ENCODE assay signal across 11 cellular contexts in genomic region chr9:91178281-91179236, GRCh38.
A peak's percentile ranks its signal among the peaks of the same experiment; 100 is the strongest.
DNase-seq lines count a peak whose midpoint lies in the region; ATAC-seq and TF ChIP-seq lines count a peak whose summit lies in the region.
"Had no signal": no experiment of that assay in that cellular context is flagged by ENCODE, and none has a peak within 500 bp of the region (broad histone marks: within the 10 kb centered on the region; RNA-seq: fewer than 3 reads in every experiment).

No MANE protein-coding gene starts in this region.

- H3K27ac ChIP-seq in RWPE2 (ENCODE audit: poor library complexity, severe bottlenecking) (peak overlapping the region; percentile 84), esophagus muscularis mucosa (replicated peaks in 1 of 4) (no peak overlapping the region), stomach (no peak overlapping the region), brain microvascular endothelial cell (no peak overlapping the region)
- H3K27ac ChIP-seq: gastroesophageal sphincter had no signal

- no peaks in the 10 kb centered on the region for H3K9me3 Mint-ChIP-seq in activated CD4-positive, alpha-beta T cell treated with anti-CD3 and anti-CD28 coated beads, Interleukin-2, amount 10 ng/mL, durations not matched to agents 24 days and 14 days

- TF ChIP-seq CTCF in RWPE2 (IDR thresholded peaks at IDR 0.05; ENCODE audit: poor library complexity, severe bottlenecking) = no peak
- TF ChIP-seq CTCF in esophagus muscularis mucosa (IDR thresholded peaks at IDR 0.05) = no peak
- TF ChIP-seq CTCF in stomach (IDR thresholded peaks at IDR 0.05) = no peak
- TF ChIP-seq CTCF in brain microvascular endothelial cell (IDR thresholded peaks at IDR 0.05; ENCODE audit: low read depth, low read length, missing control alignments) = no peak

- DNase-seq in activated CD4-positive, alpha-beta T cell treated with anti-CD3 and anti-CD28 coated beads, Interleukin-2, amount 10 ng/mL, durations not matched to agents 24 days and 14 days = peak; percentile 55
- no peak for DNase-seq in activated CD4-positive, alpha-beta T cell treated with anti-CD3 and anti-CD28 coated beads for 1 hour
- DNase-seq in RWPE2 (ENCODE audit: low spot score) = no peak
- DNase-seq in esophagus muscularis mucosa (ENCODE audit: extremely low spot score) = peak; percentile 84
- peak; percentile 26 for DNase-seq in stomach
- no peak for DNase-seq in brain microvascular endothelial cell
- DNase-seq: NK-92 treated with Interleukin-12 subunit alpha and Interleukin-12 subunit beta, amount 100 ng/mL, for 24 hours had no signal

- TF ChIP-seq POLR2A in esophagus muscularis mucosa (IDR thresholded peaks at IDR 0.05; ENCODE audit: low read depth) (no peak), stomach (IDR thresholded peaks at IDR 0.05) (no peak)

- H3K9me3 ChIP-seq in RWPE2 (ENCODE audit: severe bottlenecking) (no peaks in the 10 kb centered on the region), esophagus muscularis mucosa (no peaks in the 10 kb centered on the region), stomach (no peaks in the 10 kb centered on the region)
- H3K9me3 ChIP-seq: gastroesophageal sphincter had no signal

- H3K4me3 ChIP-seq in RWPE2 (ENCODE audit: severe bottlenecking) (no peak overlapping the region), esophagus muscularis mucosa (no peak overlapping the region), stomach (no peak overlapping the region), brain microvascular endothelial cell (ENCODE audit: low read depth, low read length) (no peak overlapping the region)
- H3K4me3 ChIP-seq: gastroesophageal sphincter had no signal

- H3K27me3 ChIP-seq in RWPE2 (ENCODE audit: insufficient read depth, poor library complexity, severe bottlenecking) (no peaks in the 10 kb centered on the region), esophagus muscularis mucosa (no peaks in the 10 kb centered on the region), stomach (no peaks in the 10 kb centered on the region), brain microvascular endothelial cell (replicated peaks) (no peaks in the 10 kb centered on the region)
- H3K27me3 ChIP-seq: gastroesophageal sphincter had no signal

- peaks cover 9% of the 10 kb centered on the region for H3K36me3 Mint-ChIP-seq in activated CD4-positive, alpha-beta T cell treated with anti-CD3 and anti-CD28 coated beads, Interleukin-2, amount 10 ng/mL, durations not matched to agents 24 days and 14 days (ENCODE audit: low read depth)

- H3K4me3 Mint-ChIP-seq in activated CD4-positive, alpha-beta T cell treated with anti-CD3 and anti-CD28 coated beads, Interleukin-2, amount 10 ng/mL, durations not matched to agents 24 days and 14 days = peak overlapping the region; percentile 56

- in situ Hi-C loops in brain microvascular endothelial cell (cut with HindIII; ENCODE audit: low pct_ligation_motif_present, low sequenced_read_pairs) = no loop called here

- H3K27ac Mint-ChIP-seq in activated CD4-positive, alpha-beta T cell treated with anti-CD3 and anti-CD28 coated beads, Interleukin-2, amount 10 ng/mL, durations not matched to agents 24 days and 14 days = peak overlapping the region; percentile 98
- H3K27ac Mint-ChIP-seq: progenitor cell of endocrine pancreas had no signal

- H3K4me1 ChIP-seq in RWPE2 (ENCODE audit: insufficient read depth, poor library complexity, severe bottlenecking) (peaks cover 53% of the 10 kb centered on the region), esophagus muscularis mucosa (no peaks in the 10 kb centered on the region), stomach (peaks cover 3 to 12% (median 6%) of the 10 kb centered on the region in 4 donors)
- H3K4me1 ChIP-seq: gastroesophageal sphincter had no signal

- no peak for TF ChIP-seq EP300 in esophagus muscularis mucosa (IDR thresholded peaks at IDR 0.05)
- no peak for TF ChIP-seq EP300 in stomach (IDR thresholded peaks at IDR 0.05)

- 98% methylated on average over 9 of the region's 15 CpGs for WGBS in esophagus muscularis mucosa
- WGBS in stomach, 5 donors = 76 to 85% (median 79%) methylated on average over 10 to 15 of the region's 15 CpGs

- H3K36me3 ChIP-seq in RWPE2 (ENCODE audit: low read depth) = no peaks in the 10 kb centered on the region
- no peaks in the 10 kb centered on the region for H3K36me3 ChIP-seq in esophagus muscularis mucosa
- no peaks in the 10 kb centered on the region for H3K36me3 ChIP-seq in stomach
- H3K36me3 ChIP-seq in brain microvascular endothelial cell (replicated peaks) = no peaks in the 10 kb centered on the region
- H3K36me3 ChIP-seq: gastroesophageal sphincter had no signal

- ATAC-seq in RWPE2 (ENCODE audit: low read depth) (no peak; the same call in 2 of the 3 replicates), GM21528 (IDR thresholded peaks at IDR 0.05; ENCODE audit: low FRiP score, unreplicated experiment) (no peak), GM21367 (IDR thresholded peaks at IDR 0.05; ENCODE audit: unreplicated experiment) (no peak)
- ATAC-seq: gastroesophageal sphincter had no signal

- H3K4me1 Mint-ChIP-seq in activated CD4-positive, alpha-beta T cell treated with anti-CD3 and anti-CD28 coated beads, Interleukin-2, amount 10 ng/mL, durations not matched to agents 24 days and 14 days = peaks cover 55% of the 10 kb centered on the region

- no peaks in the 10 kb centered on the region for H3K27me3 Mint-ChIP-seq in activated CD4-positive, alpha-beta T cell treated with anti-CD3 and anti-CD28 coated beads, Interleukin-2, amount 10 ng/mL, durations not matched to agents 24 days and 14 days
- H3K27me3 Mint-ChIP-seq: progenitor cell of endocrine pancreas had no signal

- intact Hi-C loops in activated CD4-positive, alpha-beta T cell treated with anti-CD3 and anti-CD28 coated beads, Interleukin-2, amount 10 ng/mL, durations not matched to agents 24 days and 14 days (cut with micrococcal nuclease) = loop anchor here (1.0 kb wide), 1 partner anchor 14 kb away; no protein-coding TSS in a partner anchor
- intact Hi-C loops in esophagus muscularis mucosa (cut with DNase I) (no loop called here), stomach (cut with DNase I; ENCODE audit: low total_unique reads) (no loop called here)

Comparison
In these comparisons a context has a peak if more than half of its experiments do, and no peak if none do; other contexts are left out.
1. DNase-seq: peak in activated CD4-positive, alpha-beta T cell treated with anti-CD3 and anti-CD28 coated beads, Interleukin-2, amount 10 ng/mL, durations not matched to agents 24 days and 14 days (single experiment), esophagus muscularis mucosa (single experiment) and stomach (single experiment); none in activated CD4-positive, alpha-beta T cell treated with anti-CD3 and anti-CD28 coated beads for 1 hour (single experiment), RWPE2 (single experiment) and brain microvascular endothelial cell (single experiment).